Comparison of ENCODE assay signal across 8 cellular contexts in the genomic region with DNA sequence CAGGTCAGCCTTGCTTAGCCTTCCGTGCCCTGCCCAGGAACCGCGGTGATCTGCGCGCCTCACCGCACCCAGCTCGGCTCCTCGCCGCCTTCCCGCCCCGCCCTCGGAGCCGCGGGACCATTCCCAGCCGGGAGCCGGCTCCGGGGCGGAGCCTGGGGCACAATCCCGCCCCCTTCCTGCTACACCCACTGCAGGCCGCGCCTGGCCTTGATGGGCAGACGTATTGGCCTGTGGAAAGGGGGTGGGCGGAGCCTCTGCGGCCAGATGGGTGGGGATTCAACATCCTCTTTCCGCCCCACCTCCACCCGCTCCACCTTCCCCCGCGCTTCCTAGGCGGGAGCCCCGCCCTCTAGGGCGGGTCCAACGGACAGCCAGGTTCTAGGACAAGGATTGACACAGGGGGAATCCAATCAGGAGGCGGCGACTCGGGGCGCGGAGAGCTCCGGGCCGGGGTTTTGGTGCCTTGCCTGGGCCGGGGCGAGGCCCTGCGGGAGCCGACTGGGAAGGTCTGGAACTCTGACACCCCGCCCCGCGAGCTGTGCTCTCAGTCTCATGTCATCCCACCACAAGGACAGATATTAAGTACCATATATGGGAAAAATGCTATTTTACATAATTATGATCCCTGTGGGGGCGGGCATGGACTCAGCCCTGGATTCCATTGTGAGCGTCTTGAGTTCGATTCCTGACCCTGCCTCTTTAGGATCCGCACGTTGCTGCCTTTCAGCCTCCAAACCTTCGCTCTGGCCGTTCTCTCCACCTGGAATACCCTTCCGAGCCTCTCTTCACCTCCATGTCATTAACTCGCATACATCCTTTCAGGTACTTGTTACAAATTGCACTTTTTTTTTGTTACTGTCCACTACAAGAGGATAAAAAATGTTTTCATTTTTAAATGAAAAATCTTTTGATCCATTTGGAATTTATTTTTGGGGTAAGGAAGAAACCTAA. TPM values are rescaled to one million over a fixed set of nuclear protein-coding genes. Genes with fewer than 3 reads are reported as not detected.
DNase-seq lines count a peak whose midpoint lies in the region; ATAC-seq and FAIRE-seq lines count a peak whose summit lies in the region.

A gene (minus strand): TSS at position 54 of the 951 bp plus-strand sequence. CDS start 38,731 bp downstream, outside the sequence.

- ATAC-seq in HG02981 (IDR thresholded peaks at IDR 0.05; ENCODE audit: unreplicated experiment) (peak; percentile 64), aorta (ENCODE audit: low FRiP score) (peak; percentile 95)

- H3K9ac ChIP-seq in rectal smooth muscle tissue (ENCODE audit: low read length) = peak within 1 kb of the TSS; percentile 93

- peak; percentile 99 for FAIRE-seq in GM18507 (lab: Jason Lieb, UNC)

- intact Hi-C loops in aorta (cut with DNase I) = loop anchor here (2.0 kb wide), 3 partner anchors 57 to 77 kb away; no protein-coding TSS in a partner anchor

- H3K4me3 ChIP-seq in rectal smooth muscle tissue (ENCODE audit: low read length) (peak within 1 kb of the TSS; percentile 94), aorta (ENCODE audit: low read length in 2 of 2) (peak within 1 kb of the TSS; percentile 60 to 95)

- H3K36me3 ChIP-seq in rectal smooth muscle tissue (ENCODE audit: control insufficient read depth, insufficient read depth, low read length) (peaks cover 9% of the 10 kb centered on the region), aorta (ENCODE audit: control insufficient read depth in 1 of 2, insufficient read depth in 2 of 2, low read length in 1 of 2) (no peaks in the 10 kb centered on the region)

- DNase-seq in GM18507 (ENCODE audit: extremely low spot score, insufficient read length, low read depth) = peak; percentile 94
- peak; percentile 97 to 98 for DNase-seq in NCI-H2081 (lab: John Stamatoyannopoulos, UW)
- DNase-seq in T1000 (lab: John Stamatoyannopoulos, UW) = peak; percentile 99
- peak; percentile 100 for DNase-seq in astrocyte of the hippocampus (ENCODE audit: low read depth, low spot score)
- DNase-seq in hepatic stellate cell (ENCODE audit: low spot score) = peak; percentile 99
- DNase-seq in aorta = peak; percentile 100

- H3K9me3 ChIP-seq in aorta (ENCODE audit: control insufficient read depth, low read length) = no peaks in the 10 kb centered on the region

- H3K27me3 ChIP-seq in rectal smooth muscle tissue (ENCODE audit: control insufficient read depth, insufficient read depth, low read length) (no peaks in the 10 kb centered on the region), aorta (ENCODE audit: control insufficient read depth in 1 of 2, insufficient read depth in 2 of 2, low read length in 1 of 2) (no peaks in the 10 kb centered on the region)

- WGBS in aorta, 2 donors = 2% methylated on average over 55 of the region's 55 CpGs

- H3K27ac ChIP-seq in rectal smooth muscle tissue (ENCODE audit: low read depth, low read length) (peak within 1 kb of the TSS; percentile 98), aorta (ENCODE audit: low read depth in 1 of 2, low read length in 2 of 2) (peak within 1 kb of the TSS; percentile 81 to 84)

- peaks cover 13% of the 10 kb centered on the region for H3K4me1 ChIP-seq in rectal smooth muscle tissue (ENCODE audit: control insufficient read depth, insufficient read depth, low read length)
- H3K4me1 ChIP-seq in aorta (ENCODE audit: control insufficient read depth in 1 of 2, insufficient read depth in 2 of 2, low read length in 2 of 2) = no peaks in the 10 kb centered on the region

RNA-seq across cellular contexts. Expression of the gene that starts here (rescaled TPM):
- 1,000 to 10,000 TPM; 1,564 to 1,890 TPM for total RNA-seq in aorta
- polyA plus RNA-seq in aorta = 100 to 1,000 TPM; 170 to 572 TPM

Comparison
In these comparisons a context has a peak if more than half of its experiments do, and no peak if none do; other contexts are left out.
1. Peak in every context shown above with its lines: DNase-seq, ATAC-seq, H3K4me3 ChIP-seq and H3K27ac ChIP-seq.